Comparison of ENCODE assay signal across 1 cellular context in genomic region chr16:54886078-54886477, GRCh38.
TF ChIP-seq lines count a peak whose summit lies in the region.

No MANE protein-coding gene starts in this region.

TF ChIP-seq in K562, 482 proteins besides CTCF, POLR2A, EP300 and RAD21 (continued from another document):
- TF ChIP-seq ZNF407 (IDR thresholded peaks at IDR 0.05; ENCODE audit: low read depth) = no peak
